9 cellular contexts compared by ENCODE assay signal in genomic region chr16:84532299-84532724, GRCh38. TPM values are rescaled to one million over a fixed set of nuclear protein-coding genes. Genes with fewer than 3 reads are reported as not detected.
DNase-seq lines count a peak whose midpoint lies in the region; ATAC-seq, FAIRE-seq and TF ChIP-seq lines count a peak whose summit lies in the region.
"Had no signal": no experiment of that assay in that cellular context is flagged by ENCODE, and none has a peak within 500 bp of the region (broad histone marks: within the 10 kb centered on the region; RNA-seq: fewer than 3 reads in every experiment).

No MANE protein-coding gene starts in this region.

- 38% methylated on average over 10 of the region's 10 CpGs for WGBS in GM12878 (ENCODE audit: insufficient coverage, insufficient replicate concordance, low lambda C conversion rate, missing lambda C conversion rate)
- WGBS in spleen, 5 donors, result 38 to 44% (median 43%) methylated on average over 10 of the region's 10 CpGs

- ATAC-seq in GM12878, result no peak
- no peak for ATAC-seq in GM18867 (IDR thresholded peaks at IDR 0.05; ENCODE audit: unreplicated experiment)
- no peak for ATAC-seq in HG03432 (IDR thresholded peaks at IDR 0.05; ENCODE audit: unreplicated experiment)
- ATAC-seq in HG03342 (IDR thresholded peaks at IDR 0.05; ENCODE audit: unreplicated experiment), result no peak

- POLR2A ChIA-PET in GM12878 (lab: Charles Lee), result no interaction called here

- H3K4me1 ChIP-seq in GM12878 (ENCODE audit: control insufficient read depth, insufficient read depth, low read length) (peaks cover 6% of the 10 kb centered on the region), spleen (peaks cover 18 to 67% (median 47%) of the 10 kb centered on the region in 6 donors)

- BruUV-seq in GM12878 (replicated peaks; lab: Mats Ljungman, UMichigan), result no TSS peak

- no peak for FAIRE-seq in GM12878 (lab: Jason Lieb, UNC)
- FAIRE-seq: islet of Langerhans had no signal

- H3K4me2 ChIP-seq in GM12878 (ENCODE audit: control insufficient read depth, insufficient read depth), result no peak overlapping the region

- RAD21 ChIA-PET in GM12878 (lab: Charles Lee; ENCODE audit: unreplicated experiment), result interaction anchor here (2.2 kb wide), 1 partner anchor 12 kb away, joined by 6 read pairs; no protein-coding TSS in a partner anchor

- CTCF ChIA-PET in GM12878 (lab: Yijun Ruan, JAX), result interaction anchor here (1.2 kb wide), 1 partner anchor 8 kb away, joined by 3 read pairs; no protein-coding TSS in a partner anchor

- no peak overlapping the region for H3K9ac ChIP-seq in GM12878 (ENCODE audit: control insufficient read depth, insufficient read depth, low read length)

- H4K20me1 ChIP-seq in GM12878 (ENCODE audit: control insufficient read depth, insufficient read depth), result no peaks in the 10 kb centered on the region

- no peak for TF ChIP-seq EP300 in GM12878 (IDR thresholded peaks at IDR 0.05; ENCODE audit: borderline replicate concordance in 1 of 2, control insufficient read depth in 1 of 2, low read depth in 2 of 2, low read length in 2 of 2)

- H2AFZ ChIP-seq in GM12878 (ENCODE audit: control insufficient read depth, low read depth, low read length), result peak overlapping the region; percentile 29; the same call in 1 of the 2 replicates

- no peak overlapping the region for H3K27ac ChIP-seq in GM12878 (ENCODE audit: control insufficient read depth, insufficient read depth)
- peak overlapping the region; percentile 61 to 85 (median 82) for H3K27ac ChIP-seq in spleen

- intact Hi-C loops in GM12878 (cut with micrococcal nuclease; ENCODE audit: unreplicated experiment) (no loop called here), spleen (cut with DNase I; ENCODE audit: low total_unique reads) (no loop called here)

- DNase-seq in HFF-Myc (ENCODE audit: extremely low read depth, low read depth), result peak; percentile 86
- no peak for DNase-seq in GM12878 (ENCODE audit: low read depth, low spot score)
- DNase-seq in iPS DF 4.7 (ENCODE audit: extremely low read depth, low spot score), result peak; percentile 56
- peak; percentile 84 for DNase-seq in spleen
- DNase-seq in NCI-H187 treated with DMSO at 0.1 percent for 48 hours (lab: John Stamatoyannopoulos, UW), result no peak

- H3K4me3 ChIP-seq in HFF-Myc (replicated peaks; ENCODE audit: low read depth, low read length) (no peak overlapping the region), GM12878 (no peak overlapping the region), spleen (no peak overlapping the region)

- no peak for TF ChIP-seq POLR2A in GM12878 (IDR thresholded peaks at IDR 0.05; ENCODE audit: low read depth, low read length)
- no peak for TF ChIP-seq POLR2A in spleen (IDR thresholded peaks at IDR 0.05)

- TF ChIP-seq RAD21 in GM12878 (IDR thresholded peaks at IDR 0.05; ENCODE audit: insufficient read depth, low read depth, low read length), result no peak

- SMC1A ChIA-PET in GM12878 (lab: Charles Lee; ENCODE audit: uncharacterized antibody, unreplicated experiment), result interaction anchor here (1.1 kb wide), 1 partner anchor 15 kb away, joined by 3 read pairs; no protein-coding TSS in a partner anchor

- H3K27me3 ChIP-seq in GM12878 (replicated peaks in 1 of 2; ENCODE audit: control insufficient read depth in 2 of 2, insufficient read depth in 2 of 2, low read length in 1 of 2), result no peaks in the 10 kb centered on the region
- H3K27me3 ChIP-seq in spleen (replicated peaks in 1 of 7), result no peaks in the 10 kb centered on the region

- peaks cover 8% of the 10 kb centered on the region for H3K9me3 ChIP-seq in GM12878 (replicated peaks; ENCODE audit: control insufficient read depth, insufficient read depth, low read length)
- peaks cover 0 to 11% (median 7%) of the 10 kb centered on the region in 8 donors for H3K9me3 ChIP-seq in spleen

- TF ChIP-seq CTCF in HFF-Myc (IDR thresholded peaks at IDR 0.05; ENCODE audit: low read depth, low read length, missing control alignments) (no peak), GM12878 (IDR thresholded peaks at IDR 0.05 in 2 of 3, conservative IDR thresholded peaks at IDR 0.05 in 1 of 3; ENCODE audit: control insufficient read depth in 2 of 3, extremely low read depth in 1 of 3, insufficient read depth in 1 of 3, low read depth in 3 of 3, low read length in 3 of 3) (no peak), spleen (IDR thresholded peaks at IDR 0.05 in 8 of 11, conservative IDR thresholded peaks at IDR 0.05 in 3 of 11) (no peak)

- in situ Hi-C loops in GM12878 (cut with MboI), result no loop called here

- H3K79me2 ChIP-seq in GM12878 (ENCODE audit: control insufficient read depth, insufficient read depth, low read length), result no peaks in the 10 kb centered on the region

- no peaks in the 10 kb centered on the region for H3K36me3 ChIP-seq in GM12878 (ENCODE audit: control insufficient read depth in 2 of 2, insufficient read depth in 2 of 2, low read length in 1 of 2)
- no peaks in the 10 kb centered on the region for H3K36me3 ChIP-seq in spleen

TF ChIP-seq in GM12878, 131 proteins besides CTCF, POLR2A, EP300 and RAD21:
- TF ChIP-seq, protein P1, sequence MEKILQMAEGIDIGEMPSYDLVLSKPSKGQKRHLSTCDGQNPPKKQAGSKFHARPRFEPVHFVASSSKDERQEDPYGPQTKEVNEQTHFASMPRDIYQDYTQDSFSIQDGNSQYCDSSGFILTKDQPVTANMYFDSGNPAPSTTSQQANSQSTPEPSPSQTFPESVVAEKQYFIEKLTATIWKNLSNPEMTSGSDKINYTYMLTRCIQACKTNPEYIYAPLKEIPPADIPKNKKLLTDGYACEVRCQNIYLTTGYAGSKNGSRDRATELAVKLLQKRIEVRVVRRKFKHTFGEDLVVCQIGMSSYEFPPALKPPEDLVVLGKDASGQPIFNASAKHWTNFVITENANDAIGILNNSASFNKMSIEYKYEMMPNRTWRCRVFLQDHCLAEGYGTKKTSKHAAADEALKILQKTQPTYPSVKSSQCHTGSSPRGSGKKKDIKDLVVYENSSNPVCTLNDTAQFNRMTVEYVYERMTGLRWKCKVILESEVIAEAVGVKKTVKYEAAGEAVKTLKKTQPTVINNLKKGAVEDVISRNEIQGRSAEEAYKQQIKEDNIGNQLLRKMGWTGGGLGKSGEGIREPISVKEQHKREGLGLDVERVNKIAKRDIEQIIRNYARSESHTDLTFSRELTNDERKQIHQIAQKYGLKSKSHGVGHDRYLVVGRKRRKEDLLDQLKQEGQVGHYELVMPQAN (conservative IDR thresholded peaks at IDR 0.05), result no peak
- TF ChIP-seq SRF (IDR thresholded peaks at IDR 0.05; ENCODE audit: low read depth in 2 of 2, low read length in 2 of 2), result peak in 1 of 2 experiments; percentile 74; a peak in 1 of 4 replicates

RNA-seq across cellular contexts. Expression of gene MEAK7, which starts 27.9 kb away (rescaled TPM):
- 39.4 and 41.4 TPM in 2 replicates for total RNA-seq in GM12878 (2013; cell fraction: nucleolus; rRNA removed)
- total RNA-seq in GM12878 (2014; rRNA removed) (6.2 and 6.8 TPM in 2 replicates), GM12878 (2014; rRNA removed; fragmentation: Illumina TruSeq; extraction: Trizol) (5.5 TPM in 2 replicates), GM12878 (2021) (8.5 and 9.2 TPM in 2 replicates), spleen (10 to 100 TPM in 5 of 7 donors, 1 to 10 TPM in 2; 9.4 to 14.9 (median 11.1) TPM)
- polyA plus RNA-seq in GM12878 (2011; ENCODE audit: low read depth), result 4.0 TPM
- polyA plus RNA-seq in GM12878 (2011; rRNA removed) (10.7 and 10.9 TPM in 2 replicates), GM12878 (2014; fragmentation: Illumina TruSeq; extraction: Trizol) (4.4 and 6.7 TPM in 2 replicates), GM12878 (2014; fragmentation: Nextera tagmentation; extraction: Ambion mirVana) (1 to 10 TPM; 1.4 to 1.5 TPM), GM12878 (2014; rRNA removed) (5.6 and 5.9 TPM in 2 replicates), GM12878 (2016; fragmentation: Nextera tagmentation; extraction: Ambion mirVana) (10 to 100 TPM; 11.0 to 11.9 TPM), spleen (1 to 10 TPM; 1.5 to 2.7 (median 1.5) TPM)
- polyA plus RNA-seq in GM12878 (2011; cell fraction: cytosol; rRNA removed), result 8.5 and 11.3 TPM in 2 replicates
- 10.4 and 11.0 TPM in 2 replicates for polyA plus RNA-seq in GM12878 (2011; cell fraction: nucleus; rRNA removed)
- polyA plus RNA-seq in GM12878 (2012), result 3.1 and 3.9 TPM in 2 replicates
- 8.3 and 9.7 TPM in 2 replicates for polyA minus RNA-seq in GM12878 (2011; rRNA and poly(A)+ RNA removed)
- 2.7 and 5.7 TPM in 2 replicates for polyA minus RNA-seq in GM12878 (2011; cell fraction: cytosol; rRNA and poly(A)+ RNA removed)
- 5.4 and 9.5 TPM in 2 replicates for polyA minus RNA-seq in GM12878 (2011; cell fraction: nucleus; rRNA and poly(A)+ RNA removed)

Comparison
In these comparisons a context has a peak if more than half of its experiments do, and no peak if none do; other contexts are left out.
1. DNase-seq: peak in HFF-Myc (single experiment), iPS DF 4.7 (single experiment) and spleen (single experiment); none in GM12878 (single experiment) and NCI-H187 treated with DMSO at 0.1 percent for 48 hours (single experiment).